In genomic region chr1:52240592-52240991, GRCh38 we compare ENCODE assay signal across 18 cellular contexts.
A peak's percentile ranks its signal among the peaks of the same experiment; 100 is the strongest.
DNase-seq lines count a peak whose midpoint lies in the region; ATAC-seq, FAIRE-seq and TF ChIP-seq lines count a peak whose summit lies in the region.
"Had no signal": no experiment of that assay in that cellular context is flagged by ENCODE, and none has a peak within 500 bp of the region (broad histone marks: within the 10 kb centered on the region; RNA-seq: fewer than 3 reads in every experiment).

No MANE protein-coding gene starts in this region.

- no peaks in the 10 kb centered on the region for H3K9me3 ChIP-seq in endothelial cell of umbilical vein (replicated peaks; ENCODE audit: control insufficient read depth, insufficient read depth, low read length)
- H3K9me3 ChIP-seq in vagina = no peaks in the 10 kb centered on the region

- no peaks in the 10 kb centered on the region for H3K9me3 Mint-ChIP-seq in stimulated activated naive B cell treated with anti-CD40 and anti-IgM and Interleukin-4, amounts not matched to agents 10 μg/mL and 1 μg/mL and 100 μg/mL, for 72 hours

- TF ChIP-seq CTCF in endothelial cell of umbilical vein (IDR thresholded peaks at IDR 0.05; ENCODE audit: extremely low read depth in 1 of 2, insufficient read depth in 1 of 2, low read depth in 1 of 2, low read length in 2 of 2) = no peak
- no peak for TF ChIP-seq CTCF in vagina (IDR thresholded peaks at IDR 0.05)

- H3K36me3 ChIP-seq in ACC112 (ENCODE audit: insufficient read depth, low read length) = peaks cover 4% of the 10 kb centered on the region; the same call in 1 of the 2 replicates
- no peaks in the 10 kb centered on the region for H3K36me3 ChIP-seq in endothelial cell of umbilical vein (ENCODE audit: control insufficient read depth in 2 of 2, extremely low read depth in 1 of 2, insufficient read depth in 2 of 2, low read length in 2 of 2)
- H3K36me3 ChIP-seq in vagina = no peaks in the 10 kb centered on the region

- no peaks in the 10 kb centered on the region for H3K9me1 ChIP-seq in endothelial cell of umbilical vein (replicated peaks; ENCODE audit: control insufficient read depth, extremely low read depth, insufficient read depth, low read length)

- H3K4me3 ChIP-seq in ACC112 (ENCODE audit: low read depth, low read length) (no peak overlapping the region), endothelial cell of umbilical vein (replicated peaks in 1 of 3; ENCODE audit: insufficient read depth in 1 of 3, low read depth in 1 of 3, low read length in 3 of 3) (no peak overlapping the region), vagina (no peak overlapping the region)

- POLR2A ChIA-PET in endothelial cell of umbilical vein (lab: Charles Lee) = no interaction called here

- peaks cover 32% of the 10 kb centered on the region for H3K4me1 ChIP-seq in ACC112 (ENCODE audit: control insufficient read depth, insufficient read depth, low read length, unreplicated experiment)
- peaks cover 41% of the 10 kb centered on the region for H3K4me1 ChIP-seq in endothelial cell of umbilical vein (ENCODE audit: control insufficient read depth, extremely low read depth, insufficient read depth, low read length)
- no peaks in the 10 kb centered on the region for H3K4me1 ChIP-seq in vagina

- dilution Hi-C loops in endothelial cell of umbilical vein (cut with MboI; ENCODE audit: extremely low pct_ligation_motif_present, low sequenced_read_pairs) = no loop called here

- H3K27me3 ChIP-seq in ACC112 (ENCODE audit: insufficient read depth, low read length) (no peaks in the 10 kb centered on the region), endothelial cell of umbilical vein (ENCODE audit: control insufficient read depth in 2 of 2, insufficient read depth in 2 of 2, low read length in 2 of 2) (no peaks in the 10 kb centered on the region), vagina (no peaks in the 10 kb centered on the region)

- peaks cover 7 to 21% of the 10 kb centered on the region in 2 donors for H3K4me1 Mint-ChIP-seq in stimulated activated naive B cell treated with anti-CD40 and anti-IgM and Interleukin-4, amounts not matched to agents 10 μg/mL and 1 μg/mL and 100 μg/mL, for 72 hours

- no peaks in the 10 kb centered on the region for H3K36me3 Mint-ChIP-seq in stimulated activated naive B cell treated with anti-CD40 and anti-IgM and Interleukin-4, amounts not matched to agents 10 μg/mL and 1 μg/mL and 100 μg/mL, for 72 hours
- H3K36me3 Mint-ChIP-seq: CD4-positive, CD25-positive, alpha-beta regulatory T cell had no signal

- H3K79me2 ChIP-seq in ACC112 (ENCODE audit: control insufficient read depth, insufficient read depth, low read length, unreplicated experiment) (peaks cover 2% of the 10 kb centered on the region), endothelial cell of umbilical vein (ENCODE audit: control insufficient read depth, insufficient read depth, low read length) (no peaks in the 10 kb centered on the region)

- no peak overlapping the region for H2AFZ ChIP-seq in ACC112 (ENCODE audit: low read length, unreplicated experiment)
- no peak overlapping the region for H2AFZ ChIP-seq in endothelial cell of umbilical vein (ENCODE audit: low read depth, low read length)

- intact Hi-C loops in endothelial cell of umbilical vein (cut with micrococcal nuclease) (no loop called here), vagina (cut with DNase I) (no loop called here)

- DNase-seq in H54 (ENCODE audit: insufficient read length, low spot score) = no peak
- DNase-seq in SK-N-DZ (ENCODE audit: low spot score) = peak; percentile 4
- peak; percentile 55 for DNase-seq in endothelial cell of umbilical vein (ENCODE audit: low read depth, low spot score)
- no peak for DNase-seq in NCI-H1092 (lab: John Stamatoyannopoulos, UW)
- no peak for DNase-seq in vagina (ENCODE audit: extremely low spot score in 2 of 2)
- DNase-seq in stimulated activated naive B cell treated with anti-CD40 and anti-IgM and Interleukin-4, amounts not matched to agents 10 μg/mL and 1 μg/mL and 100 μg/mL, for 72 hours = no peak
- DNase-seq: Calu3; CD4-positive, CD25-positive, alpha-beta regulatory T cell; DMS79; GDM1; H7; NCI-H2107; NCI-H226; SIG-M5; SW 1271 had no signal

- CTCF ChIA-PET in endothelial cell of umbilical vein (lab: Charles Lee) = interaction anchor here (0.6 to 1.2 kb wide), 4 partner anchors 23 to 90 kb away, joined by 3 to 5 read pairs (median 4); no protein-coding TSS in a partner anchor

- FAIRE-seq in H54 (lab: Jason Lieb, UNC) (peak; percentile 6), endothelial cell of umbilical vein (lab: Jason Lieb, UNC) (no peak)
- FAIRE-seq: A204.1 had no signal

- TF ChIP-seq POLR2A in H54 (IDR thresholded peaks at IDR 0.05; ENCODE audit: low read depth, low read length) (no peak), endothelial cell of umbilical vein (IDR thresholded peaks at IDR 0.05; ENCODE audit: low read depth, low read length) (no peak), vagina (IDR thresholded peaks at IDR 0.05) (no peak)

- no peak overlapping the region for H3K27ac Mint-ChIP-seq in stimulated activated naive B cell treated with anti-CD40 and anti-IgM and Interleukin-4, amounts not matched to agents 10 μg/mL and 1 μg/mL and 100 μg/mL, for 72 hours
- H3K27ac Mint-ChIP-seq: CD4-positive, CD25-positive, alpha-beta regulatory T cell had no signal

- peak overlapping the region; percentile 55 for H3K4me2 ChIP-seq in endothelial cell of umbilical vein (ENCODE audit: insufficient read depth, low read length)

- H3K4me3 Mint-ChIP-seq in stimulated activated naive B cell treated with anti-CD40 and anti-IgM and Interleukin-4, amounts not matched to agents 10 μg/mL and 1 μg/mL and 100 μg/mL, for 72 hours = no peak overlapping the region
- H3K4me3 Mint-ChIP-seq: CD4-positive, CD25-positive, alpha-beta regulatory T cell had no signal

- no peak for ATAC-seq in HG02970 (IDR thresholded peaks at IDR 0.05; ENCODE audit: low FRiP score, unreplicated experiment)
- ATAC-seq in stimulated activated naive B cell treated with anti-CD40 and anti-IgM and Interleukin-4, amounts not matched to agents 10 μg/mL and 1 μg/mL and 100 μg/mL, for 72 hours (replicated peaks) = no peak

- no TSS peak for BruUV-seq in endothelial cell of umbilical vein (replicated peaks; lab: Mats Ljungman, UMichigan)

- no peaks in the 10 kb centered on the region for H4K20me1 ChIP-seq in endothelial cell of umbilical vein (replicated peaks; ENCODE audit: control insufficient read depth, extremely low read depth, insufficient read depth, low read length)

- no peak overlapping the region for H3K9ac ChIP-seq in endothelial cell of umbilical vein (replicated peaks; ENCODE audit: extremely low read depth, insufficient read depth, low read length)

- H3K27me3 Mint-ChIP-seq in stimulated activated naive B cell treated with anti-CD40 and anti-IgM and Interleukin-4, amounts not matched to agents 10 μg/mL and 1 μg/mL and 100 μg/mL, for 72 hours = peaks cover 37 to 38% of the 10 kb centered on the region in 2 donors

- 0 out of 2 replicates have a peak overlapping the region, but pooled peaks have one; percentile 4 for H3K27ac ChIP-seq in ACC112 (ENCODE audit: low read depth, low read length)
- no peak overlapping the region for H3K27ac ChIP-seq in endothelial cell of umbilical vein (ENCODE audit: insufficient read depth, low read depth, low read length)
- no peak overlapping the region for H3K27ac ChIP-seq in vagina

TF ChIP-seq in endothelial cell of umbilical vein, 7 proteins besides CTCF, POLR2A, EP300 and RAD21:
- TF ChIP-seq POLR2AphosphoS5 (IDR thresholded peaks at IDR 0.05; ENCODE audit: insufficient read depth, low read depth, low read length) (no peak), FOS (IDR thresholded peaks at IDR 0.05; ENCODE audit: borderline replicate concordance, insufficient read depth, low read length) (peak; percentile 5), GATA2 (IDR thresholded peaks at IDR 0.05; ENCODE audit: insufficient read depth, insufficient read length, low read depth, low read length) (peak; percentile 85), JUN (IDR thresholded peaks at IDR 0.05; ENCODE audit: borderline replicate concordance, insufficient read depth, insufficient read length, low read depth) (no peak)

Comparison
In these comparisons a context has a peak if more than half of its experiments do, and no peak if none do; other contexts are left out.
1. DNase-seq: peak in SK-N-DZ (single experiment) and endothelial cell of umbilical vein (single experiment); none in H54 (single experiment), NCI-H1092 (single experiment), vagina (0 of 2) and stimulated activated naive B cell treated with anti-CD40 and anti-IgM and Interleukin-4, amounts not matched to agents 10 μg/mL and 1 μg/mL and 100 μg/mL, for 72 hours (single experiment).